In genomic region chr5:121688126-121688525, GRCh38 we compare ENCODE assay signal across 32 cellular contexts.
"Had no signal": no experiment of that assay in that cellular context is flagged by ENCODE, and none has a peak within 500 bp of the region (broad histone marks: within the 10 kb centered on the region; RNA-seq: fewer than 3 reads in every experiment).

No MANE protein-coding gene starts in this region.

- H3K27me3 ChIP-seq: ascending aorta, breast epithelium, cardiac muscle cell, colonic mucosa, dorsolateral prefrontal cortex, esophagus muscularis mucosa, foreskin keratinocyte, heart left ventricle had no signal

- H3K36me3 Mint-ChIP-seq: activated CD4-positive, alpha-beta memory T cell treated with anti-CD3 and anti-CD28 coated beads for 36 hours; activated CD8-positive, alpha-beta memory T cell treated with anti-CD3 and anti-CD28 coated beads, Interleukin-2, amount 10 ng/mL, durations not matched to agents 7 days and 5 days; activated naive CD4-positive, alpha-beta T cell treated with anti-CD3 and anti-CD28 coated beads, Interleukin-2, amount 10 ng/mL, durations not matched to agents 7 days and 5 days; activated naive CD4-positive, alpha-beta T cell treated with anti-CD3 and anti-CD28 coated beads, Interleukin-2, amount 50 U/mL, for 72 hours; activated naive CD8-positive, alpha-beta T cell treated with anti-CD3 and anti-CD28 coated beads, Interleukin-2, amount 10 ng/mL, durations not matched to agents 7 days and 5 days; brain had no signal

- H3K27ac ChIP-seq: ascending aorta, breast epithelium, cardiac muscle cell, colonic mucosa, dorsolateral prefrontal cortex, esophagus muscularis mucosa, foreskin keratinocyte, heart left ventricle had no signal

- H3K9me3 Mint-ChIP-seq: activated CD4-positive, alpha-beta T cell treated with anti-CD3 and anti-CD28 coated beads, Interleukin-2, amount 10 ng/mL, durations not matched to agents 24 days and 14 days; activated naive CD4-positive, alpha-beta T cell treated with anti-CD3 and anti-CD28 coated beads, Interleukin-2, amount 10 ng/mL, durations not matched to agents 7 days and 5 days; activated naive CD8-positive, alpha-beta T cell treated with anti-CD3 and anti-CD28 coated beads, Interleukin-2, amount 10 ng/mL, durations not matched to agents 7 days and 5 days; brain had no signal

- H3K27me3 Mint-ChIP-seq: activated CD4-positive, alpha-beta memory T cell treated with anti-CD3 and anti-CD28 coated beads for 36 hours; activated CD4-positive, alpha-beta T cell treated with anti-CD3 and anti-CD28 coated beads for 36 hours; activated CD4-positive, alpha-beta T cell treated with anti-CD3 and anti-CD28 coated beads, Interleukin-2, amount 10 ng/mL, durations not matched to agents 24 days and 14 days; activated CD8-positive, alpha-beta memory T cell treated with anti-CD3 and anti-CD28 coated beads, Interleukin-2, amount 10 ng/mL, durations not matched to agents 7 days and 5 days; activated naive CD4-positive, alpha-beta T cell treated with anti-CD3 and anti-CD28 coated beads, Interleukin-2, amount 10 ng/mL, durations not matched to agents 7 days and 5 days; activated naive CD8-positive, alpha-beta T cell treated with anti-CD3 and anti-CD28 coated beads, Interleukin-2, amount 10 ng/mL, durations not matched to agents 7 days and 5 days; dendritic cell treated with granulocyte-macrophage colony-stimulating factor and Interleukin-4, amounts not matched to agents 40 ng/mL and 50 ng/mL, for 4 days; effector memory CD8-positive, alpha-beta T cell had no signal

- H3K9me3 ChIP-seq: ascending aorta, breast epithelium, colonic mucosa, esophagus muscularis mucosa, heart left ventricle had no signal

- H3K4me3 Mint-ChIP-seq: activated CD4-positive, alpha-beta memory T cell treated with anti-CD3 and anti-CD28 coated beads for 36 hours; activated CD4-positive, alpha-beta T cell treated with anti-CD3 and anti-CD28 coated beads for 36 hours; activated CD4-positive, alpha-beta T cell treated with anti-CD3 and anti-CD28 coated beads, Interleukin-2, amount 10 ng/mL, durations not matched to agents 24 days and 14 days; activated CD8-positive, alpha-beta memory T cell treated with anti-CD3 and anti-CD28 coated beads, Interleukin-2, amount 10 ng/mL, durations not matched to agents 7 days and 5 days; activated CD8-positive, alpha-beta T cell treated with anti-CD3 and anti-CD28 coated beads, Interleukin-2, amount 10 ng/mL, durations not matched to agents 7 days and 5 days; activated naive CD4-positive, alpha-beta T cell treated with anti-CD3 and anti-CD28 coated beads, Interleukin-2, amount 10 ng/mL, durations not matched to agents 7 days and 5 days; activated naive CD8-positive, alpha-beta T cell treated with anti-CD3 and anti-CD28 coated beads, Interleukin-2, amount 10 ng/mL, durations not matched to agents 7 days and 5 days; brain; dendritic cell treated with granulocyte-macrophage colony-stimulating factor and Interleukin-4, amounts not matched to agents 40 ng/mL and 50 ng/mL, for 4 days; effector memory CD8-positive, alpha-beta T cell had no signal

- H3K36me3 ChIP-seq: ascending aorta, breast epithelium, cardiac muscle cell, colonic mucosa, esophagus muscularis mucosa, heart left ventricle had no signal

- DNase-seq: activated CD4-positive, alpha-beta memory T cell treated with anti-CD3 and anti-CD28 coated beads for 36 hours; activated CD4-positive, alpha-beta T cell treated with anti-CD3 and anti-CD28 coated beads for 36 hours; activated CD4-positive, alpha-beta T cell treated with anti-CD3 and anti-CD28 coated beads, Interleukin-2, amount 10 ng/mL, durations not matched to agents 24 days and 14 days; activated CD4-positive, CD25-positive, alpha-beta regulatory T cell; activated CD4-positive, CD25-positive, alpha-beta regulatory T cell treated with anti-CD3 and anti-CD28 coated beads, Interleukin-2, amount 50 U/mL, for 72 hours; activated CD8-positive, alpha-beta memory T cell treated with anti-CD3 and anti-CD28 coated beads, Interleukin-2, amount 10 ng/mL, durations not matched to agents 7 days and 5 days; activated CD8-positive, alpha-beta memory T cell treated with anti-CD3 and anti-CD28 coated beads, Interleukin-2, amount 50 U/mL, for 4 hours; activated CD8-positive, alpha-beta T cell treated with anti-CD3 and anti-CD28 coated beads, Interleukin-2, amount 10 ng/mL, durations not matched to agents 7 days and 5 days; activated gamma-delta T cell; activated naive CD4-positive, alpha-beta T cell; activated naive CD4-positive, alpha-beta T cell treated with anti-CD3 and anti-CD28 coated beads, Interleukin-2, amount 10 ng/mL, durations not matched to agents 7 days and 5 days; activated naive CD8-positive, alpha-beta T cell treated with anti-CD3 and anti-CD28 coated beads, Interleukin-2, amount 10 ng/mL, durations not matched to agents 7 days and 5 days; activated T-cell treated with anti-CD3 and anti-CD28 coated beads, Interleukin-2, amount 50 U/mL, for 1 hour; activated T-cell treated with anti-CD3 and anti-CD28 coated beads, Interleukin-2, amount 50 U/mL, for 48 hours; central memory CD4-positive, alpha-beta T cell; cerebellar nuclear complex; colonic mucosa; dorsolateral prefrontal cortex; effector CD4-positive, alpha-beta T cell; effector memory CD8-positive, alpha-beta T cell; erythroblast; foreskin keratinocyte; glutamatergic neuron; heart left ventricle; T-helper 2 cell had no signal

- H3K4me3 ChIP-seq: ascending aorta, breast epithelium, cardiac muscle cell, colonic mucosa, dorsolateral prefrontal cortex, esophagus muscularis mucosa, heart left ventricle had no signal

- H3K4me1 Mint-ChIP-seq: activated CD4-positive, alpha-beta T cell treated with anti-CD3 and anti-CD28 coated beads for 36 hours; activated CD4-positive, alpha-beta T cell treated with anti-CD3 and anti-CD28 coated beads, Interleukin-2, amount 10 ng/mL, durations not matched to agents 24 days and 14 days; activated CD8-positive, alpha-beta memory T cell treated with anti-CD3 and anti-CD28 coated beads, Interleukin-2, amount 10 ng/mL, durations not matched to agents 7 days and 5 days; activated naive CD4-positive, alpha-beta T cell treated with anti-CD3 and anti-CD28 coated beads, Interleukin-2, amount 10 ng/mL, durations not matched to agents 7 days and 5 days; activated naive CD8-positive, alpha-beta T cell treated with anti-CD3 and anti-CD28 coated beads, Interleukin-2, amount 10 ng/mL, durations not matched to agents 7 days and 5 days had no signal

- ATAC-seq: activated CD4-positive, alpha-beta T cell treated with anti-CD3 and anti-CD28 coated beads for 36 hours; activated CD8-positive, alpha-beta memory T cell treated with anti-CD3 and anti-CD28 coated beads, Interleukin-2, amount 10 ng/mL, durations not matched to agents 7 days and 5 days; activated CD8-positive, alpha-beta T cell treated with anti-CD3 and anti-CD28 coated beads, Interleukin-2, amount 10 ng/mL, durations not matched to agents 7 days and 5 days; activated naive CD4-positive, alpha-beta T cell treated with anti-CD3 and anti-CD28 coated beads, Interleukin-2, amount 50 U/mL, for 72 hours; effector memory CD8-positive, alpha-beta T cell; foreskin keratinocyte; heart left ventricle had no signal

- H3K4me1 ChIP-seq: ascending aorta, breast epithelium, colonic mucosa, esophagus muscularis mucosa, foreskin keratinocyte, heart left ventricle had no signal

- H3K27ac Mint-ChIP-seq: activated CD4-positive, alpha-beta memory T cell treated with anti-CD3 and anti-CD28 coated beads for 36 hours; activated CD4-positive, alpha-beta T cell treated with anti-CD3 and anti-CD28 coated beads for 36 hours; activated CD4-positive, alpha-beta T cell treated with anti-CD3 and anti-CD28 coated beads, Interleukin-2, amount 10 ng/mL, durations not matched to agents 24 days and 14 days; activated CD8-positive, alpha-beta memory T cell treated with anti-CD3 and anti-CD28 coated beads, Interleukin-2, amount 10 ng/mL, durations not matched to agents 7 days and 5 days; activated CD8-positive, alpha-beta T cell treated with anti-CD3 and anti-CD28 coated beads, Interleukin-2, amount 10 ng/mL, durations not matched to agents 7 days and 5 days; activated naive CD4-positive, alpha-beta T cell treated with anti-CD3 and anti-CD28 coated beads, Interleukin-2, amount 10 ng/mL, durations not matched to agents 7 days and 5 days; activated naive CD4-positive, alpha-beta T cell treated with anti-CD3 and anti-CD28 coated beads, Interleukin-2, amount 50 U/mL, for 72 hours; activated naive CD8-positive, alpha-beta T cell treated with anti-CD3 and anti-CD28 coated beads, Interleukin-2, amount 10 ng/mL, durations not matched to agents 7 days and 5 days; dendritic cell treated with granulocyte-macrophage colony-stimulating factor and Interleukin-4, amounts not matched to agents 40 ng/mL and 50 ng/mL, for 4 days; effector memory CD8-positive, alpha-beta T cell had no signal
